In the genomic region with DNA sequence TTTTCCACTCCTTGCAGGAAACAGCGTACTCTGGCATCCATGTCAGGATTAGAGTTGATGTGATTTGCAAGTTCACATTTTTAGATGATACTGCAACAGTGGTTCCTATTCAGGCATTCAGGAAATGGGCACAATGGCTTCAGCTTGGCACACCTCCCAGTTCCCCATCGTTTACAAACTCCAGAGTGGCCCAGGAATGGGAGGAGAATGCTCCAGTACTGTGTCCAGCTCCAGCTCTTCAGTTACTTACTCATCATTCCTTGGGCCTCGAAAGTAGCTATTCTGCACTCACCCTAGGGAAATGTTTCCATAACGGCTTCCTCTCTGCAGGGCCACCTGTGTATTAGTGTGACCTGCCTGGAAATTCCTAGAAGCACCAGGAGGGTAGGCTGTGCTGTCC, we compare ENCODE assay signal across 16 cellular contexts.
DNase-seq lines count a peak whose midpoint lies in the region; ATAC-seq and TF ChIP-seq lines count a peak whose summit lies in the region.
"Had no signal": no experiment of that assay in that cellular context is flagged by ENCODE, and none has a peak within 500 bp of the region (broad histone marks: within the 10 kb centered on the region; RNA-seq: fewer than 3 reads in every experiment).

No MANE protein-coding gene starts in this region.

- TF ChIP-seq CTCF in DND-41 (IDR thresholded peaks at IDR 0.05; ENCODE audit: borderline replicate concordance, extremely low read depth, low read length, poor library complexity, severe bottlenecking): no peak
- TF ChIP-seq CTCF in PC-3 (conservative IDR thresholded peaks at IDR 0.05; ENCODE audit: low read depth, low read length): no peak
- no peak for TF ChIP-seq CTCF in fibroblast of mammary gland (conservative IDR thresholded peaks at IDR 0.05; ENCODE audit: control insufficient read depth, insufficient read depth, low read depth, low read length)
- no peak for TF ChIP-seq CTCF in osteoblast (IDR thresholded peaks at IDR 0.05; ENCODE audit: extremely low read depth, low read depth, low read length)

- peaks cover 40% of the 10 kb centered on the region for H3K4me1 ChIP-seq in DND-41 (ENCODE audit: insufficient read depth, low read length)
- no peaks in the 10 kb centered on the region for H3K4me1 ChIP-seq in PC-3 (ENCODE audit: insufficient read depth, low read length)
- H3K4me1 ChIP-seq in osteoblast (ENCODE audit: insufficient read depth, low read length): peaks cover 50% of the 10 kb centered on the region
- H3K4me1 ChIP-seq: gastrocnemius medialis had no signal

- H3K36me3 Mint-ChIP-seq in T-helper 2 cell treated with Interferon-gamma antibody and Interleukin-4, amounts not matched to agents 5 μg/mL and 100 μg/mL, for 36 hours (ENCODE audit: low read depth): peaks cover 48% of the 10 kb centered on the region

- BruUV-seq in PC-3 (replicated peaks; lab: Mats Ljungman, UMichigan): no TSS peak

- intact Hi-C loops in PC-3 (cut with micrococcal nuclease): no loop called here

- H3K27me3 Mint-ChIP-seq in T-helper 2 cell treated with Interferon-gamma antibody and Interleukin-4, amounts not matched to agents 5 μg/mL and 100 μg/mL, for 36 hours (ENCODE audit: low read depth): no peaks in the 10 kb centered on the region
- H3K27me3 Mint-ChIP-seq: CD4-positive, CD25-positive, alpha-beta regulatory T cell had no signal

- no peak overlapping the region for H3K27ac Mint-ChIP-seq in T-helper 2 cell treated with Interferon-gamma antibody and Interleukin-4, amounts not matched to agents 5 μg/mL and 100 μg/mL, for 36 hours

- H3K4me3 ChIP-seq in DND-41 (ENCODE audit: low read depth in 1 of 2, low read length in 2 of 2): no peak overlapping the region
- no peak overlapping the region for H3K4me3 ChIP-seq in PC-3 (ENCODE audit: low read length)
- no peak overlapping the region for H3K4me3 ChIP-seq in fibroblast of mammary gland (ENCODE audit: control insufficient read depth, low read depth, low read length)
- H3K4me3 ChIP-seq in osteoblast (ENCODE audit: insufficient read depth, low read length): no peak overlapping the region
- H3K4me3 ChIP-seq: gastrocnemius medialis had no signal

- H3K9me3 ChIP-seq in DND-41 (ENCODE audit: insufficient read depth, low read length, severe bottlenecking): no peaks in the 10 kb centered on the region
- H3K9me3 ChIP-seq in PC-3 (ENCODE audit: low read length): no peaks in the 10 kb centered on the region
- H3K9me3 ChIP-seq in osteoblast (ENCODE audit: low read depth, low read length): no peaks in the 10 kb centered on the region
- H3K9me3 ChIP-seq: gastrocnemius medialis had no signal

- H4K20me1 ChIP-seq in DND-41 (ENCODE audit: insufficient read depth, low read length): no peaks in the 10 kb centered on the region
- no peaks in the 10 kb centered on the region for H4K20me1 ChIP-seq in PC-3 (ENCODE audit: low read length)
- no peaks in the 10 kb centered on the region for H4K20me1 ChIP-seq in osteoblast (ENCODE audit: insufficient read depth, low read length)

- H3K9ac ChIP-seq in DND-41 (ENCODE audit: low read depth, low read length) (no peak overlapping the region), PC-3 (ENCODE audit: low read length) (no peak overlapping the region)

- H3K79me2 ChIP-seq in DND-41 (ENCODE audit: insufficient read depth, low read length) (no peaks in the 10 kb centered on the region), PC-3 (ENCODE audit: low read length) (no peaks in the 10 kb centered on the region), osteoblast (ENCODE audit: insufficient read depth, low read length) (peaks cover 48% of the 10 kb centered on the region)

- H3K27ac ChIP-seq in DND-41 (ENCODE audit: low read length) (peak overlapping the region; percentile 78), PC-3 (ENCODE audit: low read length) (no peak overlapping the region), osteoblast (ENCODE audit: low read depth, low read length) (peak overlapping the region; percentile 76)
- H3K27ac ChIP-seq: gastrocnemius medialis had no signal

- DNase-seq in DND-41 (no peak), PC-3 (peak; percentile 43), fibroblast of mammary gland (ENCODE audit: low read depth) (peak; percentile 55), osteoblast (ENCODE audit: insufficient read length, low spot score, missing footprints) (peak; percentile 76), SIG-M5 (lab: John Stamatoyannopoulos, UW) (no peak), mesenteric fat pad (ENCODE audit: low spot score) (no peak), iPS-NIHi11 (ENCODE audit: low spot score) (no peak)
- no peak for DNase-seq in T-helper 2 cell treated with Interferon-gamma antibody and Interleukin-4, amounts not matched to agents 5 μg/mL and 100 μg/mL, for 36 hours (ENCODE audit: low spot score)
- DNase-seq: activated CD4-positive, alpha-beta T cell treated with anti-CD3 and anti-CD28 coated beads, Interleukin-2, amount 50 U/mL, for 1 hour; activated effector memory CD4-positive, alpha-beta T cell treated with Interleukin-2 at 50 U/mL for 16 hours; CD4-positive, CD25-positive, alpha-beta regulatory T cell; gastrocnemius medialis; GOT3; left ventricle myocardium superior; NCI-H1417; NCI-H82 had no signal

- no peak for ATAC-seq in DND-41 (ENCODE audit: insufficient read depth, low read depth)
- ATAC-seq in PC-3: peak; percentile 81
- ATAC-seq: gastrocnemius medialis, left ventricle myocardium superior had no signal

- no peak overlapping the region for H3K4me3 Mint-ChIP-seq in T-helper 2 cell treated with Interferon-gamma antibody and Interleukin-4, amounts not matched to agents 5 μg/mL and 100 μg/mL, for 36 hours

- CTCF ChIA-PET in PC-3 (lab: Charles Lee): no interaction called here

- peaks cover 33% of the 10 kb centered on the region for H3K4me1 Mint-ChIP-seq in T-helper 2 cell treated with Interferon-gamma antibody and Interleukin-4, amounts not matched to agents 5 μg/mL and 100 μg/mL, for 36 hours (ENCODE audit: low read depth)

- H2AFZ ChIP-seq in DND-41 (ENCODE audit: low read depth, low read length) (no peak overlapping the region), PC-3 (ENCODE audit: low read length) (no peak overlapping the region), osteoblast (ENCODE audit: low read length) (no peak overlapping the region)

- no peaks in the 10 kb centered on the region for H3F3A ChIP-seq in PC-3 (ENCODE audit: low read length, unreplicated experiment)

- no peaks in the 10 kb centered on the region for H3K9me2 ChIP-seq in PC-3 (replicated peaks; ENCODE audit: low read length)

- POLR2A ChIA-PET in PC-3 (lab: Charles Lee; ENCODE audit: unreplicated experiment): no interaction called here

- no peaks in the 10 kb centered on the region for H3K27me3 ChIP-seq in DND-41 (ENCODE audit: insufficient read depth, low read length, poor library complexity)
- H3K27me3 ChIP-seq in PC-3 (ENCODE audit: low read length): no peaks in the 10 kb centered on the region
- no peaks in the 10 kb centered on the region for H3K27me3 ChIP-seq in osteoblast (ENCODE audit: insufficient read depth, low read length)
- H3K27me3 ChIP-seq: gastrocnemius medialis had no signal

- no peak overlapping the region for H3K4me2 ChIP-seq in DND-41 (ENCODE audit: insufficient read depth, low read length)
- no peak overlapping the region for H3K4me2 ChIP-seq in PC-3 (ENCODE audit: low read length)
- H3K4me2 ChIP-seq in osteoblast (ENCODE audit: insufficient read depth, low read length): peak overlapping the region; percentile 17

- peaks cover 34% of the 10 kb centered on the region for H3K36me3 ChIP-seq in DND-41 (ENCODE audit: insufficient read depth, low read length)
- H3K36me3 ChIP-seq in PC-3 (ENCODE audit: low read depth, low read length): 0 out of 2 replicates have a peak, but pooled peaks cover 4% of the 10 kb centered on the region
- H3K36me3 ChIP-seq in osteoblast (ENCODE audit: insufficient read depth, low read length): peaks cover 52% of the 10 kb centered on the region
- H3K36me3 ChIP-seq: gastrocnemius medialis had no signal

- no peaks in the 10 kb centered on the region for H3K9me3 Mint-ChIP-seq in T-helper 2 cell treated with Interferon-gamma antibody and Interleukin-4, amounts not matched to agents 5 μg/mL and 100 μg/mL, for 36 hours
- H3K9me3 Mint-ChIP-seq: CD4-positive, CD25-positive, alpha-beta regulatory T cell had no signal

Comparison
In these comparisons a context has a peak if more than half of its experiments do, and no peak if none do; other contexts are left out.
1. DNase-seq: peak in PC-3 (single experiment), fibroblast of mammary gland (single experiment) and osteoblast (single experiment); none in DND-41 (single experiment), SIG-M5 (single experiment), T-helper 2 cell treated with Interferon-gamma antibody and Interleukin-4, amounts not matched to agents 5 μg/mL and 100 μg/mL, for 36 hours (single experiment), mesenteric fat pad (single experiment) and iPS-NIHi11 (single experiment).